Comparison of ENCODE assay signal across 16 cellular contexts in the genomic region with DNA sequence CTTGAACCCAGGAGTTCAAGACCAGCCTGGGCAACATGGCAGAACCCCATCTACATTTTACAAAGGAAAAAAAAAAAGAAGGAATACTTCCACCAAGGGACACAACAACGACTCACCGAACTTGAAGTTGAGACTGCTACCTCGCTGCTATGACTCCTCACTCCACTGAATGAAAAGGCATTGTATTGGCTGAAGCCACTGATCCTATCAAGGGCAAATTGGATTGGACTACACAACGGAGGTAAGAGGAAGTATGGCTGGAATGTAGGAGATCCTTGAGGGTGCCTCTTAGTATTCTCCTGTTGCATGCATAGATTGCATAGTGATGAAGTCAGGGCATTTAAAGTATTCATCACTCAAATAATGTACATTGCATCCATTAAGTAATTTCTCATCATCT.
"Had no signal": no experiment of that assay in that cellular context is flagged by ENCODE, and none has a peak within 500 bp of the region (broad histone marks: within the 10 kb centered on the region; RNA-seq: fewer than 3 reads in every experiment).

No MANE protein-coding gene starts in this region.

- ATAC-seq: left colon, lower lobe of right lung, right lobe of liver, T-cell had no signal

- H3K36me3 ChIP-seq: lower lobe of right lung, prostate gland, right lobe of liver, upper lobe of left lung had no signal

- H3K4me2 ChIP-seq: smooth muscle cell had no signal

- DNase-seq: activated CD4-positive, alpha-beta T cell treated with anti-CD3 and anti-CD28 coated beads, Interleukin-2, amount 50 U/mL, for 4 hours; activated CD4-positive, CD25-positive, alpha-beta regulatory T cell treated with anti-CD3 and anti-CD28 coated beads, Interleukin-2, amount 50 U/mL, for 72 hours; activated naive CD4-positive, alpha-beta T cell; activated naive CD8-positive, alpha-beta T cell treated with anti-CD3 and anti-CD28 coated beads, Interleukin-2, amount 10 ng/mL, durations not matched to agents 7 days and 5 days; activated T-cell treated with anti-CD3 and anti-CD28 coated beads for 4 hours; aorta; glutamatergic neuron; immature natural killer cell; left colon; lower lobe of right lung; right lobe of liver; T-cell; T-helper 9 cell; upper lobe of left lung had no signal

- H3K4me3 ChIP-seq: lower lobe of right lung, prostate gland, right lobe of liver, smooth muscle cell, upper lobe of left lung had no signal

- H3K27ac ChIP-seq: lower lobe of right lung, prostate gland, right lobe of liver, upper lobe of left lung had no signal

- H3K9me3 ChIP-seq: lower lobe of right lung, prostate gland, right lobe of liver, upper lobe of left lung had no signal

- H3K4me1 ChIP-seq: lower lobe of right lung, prostate gland, right lobe of liver, upper lobe of left lung had no signal

- H3K27me3 ChIP-seq: right lobe of liver, upper lobe of left lung had no signal
